ENCODE assay signal across 21 cellular contexts in the genomic region with DNA sequence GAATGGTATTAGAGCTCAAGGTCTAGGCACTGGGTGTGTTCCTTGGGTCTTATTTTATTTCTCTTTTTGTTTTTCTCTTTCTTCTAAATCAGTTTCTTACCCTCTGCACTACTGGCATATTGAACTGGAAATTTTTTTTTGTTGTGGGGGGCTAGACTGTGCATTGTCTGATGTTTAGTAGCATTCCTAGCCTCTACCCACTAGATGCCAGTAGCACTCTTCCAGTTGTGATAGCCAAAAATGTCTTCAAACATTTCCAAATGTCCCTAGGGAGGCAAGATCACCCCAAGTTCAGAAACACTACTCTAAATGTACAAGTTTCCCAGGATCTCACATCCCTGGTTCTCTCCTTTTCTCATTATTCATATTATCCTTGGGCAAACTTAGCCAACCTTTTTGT.
DNase-seq lines count a peak whose midpoint lies in the region; ATAC-seq, FAIRE-seq and TF ChIP-seq lines count a peak whose summit lies in the region.
"Had no signal": no experiment of that assay in that cellular context is flagged by ENCODE, and none has a peak within 500 bp of the region (broad histone marks: within the 10 kb centered on the region; RNA-seq: fewer than 3 reads in every experiment).

No MANE protein-coding gene starts in this region.

- H3K27ac Mint-ChIP-seq in astrocyte (ENCODE audit: unreplicated experiment): no peak overlapping the region
- H3K27ac Mint-ChIP-seq: CD4-positive, alpha-beta T cell had no signal

- CTCF ChIA-PET in HCT116 (lab: Charles Lee): no interaction called here

- TF ChIP-seq RAD21 in HCT116 (IDR thresholded peaks at IDR 0.05; ENCODE audit: low read depth): 0 out of 2 replicates have a peak, but pooled peaks have one; percentile 4

- H3K9me3 Mint-ChIP-seq in astrocyte (ENCODE audit: unreplicated experiment): no peaks in the 10 kb centered on the region
- H3K9me3 Mint-ChIP-seq: CD4-positive, alpha-beta T cell had no signal

- TF ChIP-seq POLR2A in HCT116 (IDR thresholded peaks at IDR 0.05; ENCODE audit: borderline replicate concordance, extremely low read depth, insufficient read depth, insufficient read length) (no peak), vagina (IDR thresholded peaks at IDR 0.05) (no peak), uterus (IDR thresholded peaks at IDR 0.05) (no peak), erythroblast (IDR thresholded peaks at IDR 0.05; ENCODE audit: low read length) (no peak)

- H3K4me1 ChIP-seq in HCT116 (ENCODE audit: control insufficient read depth in 1 of 2, insufficient read depth in 2 of 2, low read length in 2 of 2): no peaks in the 10 kb centered on the region
- no peaks in the 10 kb centered on the region for H3K4me1 ChIP-seq in astrocyte (ENCODE audit: insufficient read depth, low read length)
- no peaks in the 10 kb centered on the region for H3K4me1 ChIP-seq in vagina
- H3K4me1 ChIP-seq in uterus: no peaks in the 10 kb centered on the region
- H3K4me1 ChIP-seq: Caco-2 had no signal

- H3K4me3 ChIP-seq in HCT116 (replicated peaks in 1 of 2; ENCODE audit: low read depth in 1 of 2, low read length in 2 of 2) (no peak overlapping the region), astrocyte (ENCODE audit: insufficient read depth, low read depth, low read length) (no peak overlapping the region), epithelial cell of esophagus (ENCODE audit: low read length) (no peak overlapping the region), vagina (no peak overlapping the region), uterus (no peak overlapping the region)

- no peaks in the 10 kb centered on the region for H3K4me1 Mint-ChIP-seq in astrocyte (ENCODE audit: low read depth, unreplicated experiment)

- H2AFZ ChIP-seq in HCT116 (ENCODE audit: low read depth, low read length, poor library complexity, severe bottlenecking): no peak overlapping the region
- no peak overlapping the region for H2AFZ ChIP-seq in astrocyte (ENCODE audit: low read depth, low read length)

- no peak overlapping the region for H3K4me2 ChIP-seq in HCT116 (ENCODE audit: low read length)
- no peak overlapping the region for H3K4me2 ChIP-seq in astrocyte (ENCODE audit: low read length)

- H3K36me3 ChIP-seq in HCT116 (ENCODE audit: control insufficient read depth in 1 of 2, insufficient read depth in 2 of 2, low read length in 2 of 2) (no peaks in the 10 kb centered on the region), astrocyte (ENCODE audit: insufficient read depth, low read length) (no peaks in the 10 kb centered on the region), vagina (no peaks in the 10 kb centered on the region), uterus (no peaks in the 10 kb centered on the region)

- H3K9me3 ChIP-seq in HCT116 (ENCODE audit: control insufficient read depth in 1 of 2, insufficient read depth in 1 of 2, low read depth in 1 of 2, low read length in 2 of 2): no peaks in the 10 kb centered on the region
- H3K9me3 ChIP-seq in astrocyte (ENCODE audit: insufficient read depth, low read depth, low read length): no peaks in the 10 kb centered on the region
- no peaks in the 10 kb centered on the region for H3K9me3 ChIP-seq in vagina
- no peaks in the 10 kb centered on the region for H3K9me3 ChIP-seq in uterus
- H3K9me3 ChIP-seq: Caco-2 had no signal

- H3K27ac ChIP-seq in HCT116 (ENCODE audit: low read depth, low read length) (no peak overlapping the region), astrocyte (ENCODE audit: low read depth, low read length) (no peak overlapping the region), vagina (no peak overlapping the region), uterus (no peak overlapping the region)
- H3K27ac ChIP-seq: C4-2B had no signal

- H3K9me2 ChIP-seq in HCT116 (ENCODE audit: insufficient read depth): no peaks in the 10 kb centered on the region

- no peak for DNase-seq in AG09319 (ENCODE audit: extremely low read depth, low read depth)
- DNase-seq in HCT116 (ENCODE audit: low read depth, low spot score): no peak
- DNase-seq in astrocyte (ENCODE audit: low read depth): no peak
- no peak for DNase-seq in epithelial cell of esophagus (ENCODE audit: low read depth)
- no peak for DNase-seq in sciatic nerve (ENCODE audit: low spot score)
- DNase-seq in vagina (ENCODE audit: extremely low spot score in 2 of 2): no peak
- DNase-seq in uterus: no peak
- no peak for DNase-seq in erythroblast (lab: John Stamatoyannopoulos, UW)
- DNase-seq: ACHN; AML-193; Caco-2; CD4-positive, alpha-beta T cell; GDM1; HCEC 1CT; IMR-90; KBM-7 had no signal

- no peaks in the 10 kb centered on the region for H3K36me3 Mint-ChIP-seq in astrocyte (ENCODE audit: low read depth, unreplicated experiment)

- no TSS peak for BruUV-seq in HCT116 (replicated peaks; lab: Mats Ljungman, UMichigan)

- ATAC-seq in HCT116 (no peak), sciatic nerve (no peak)

- H3K27me3 ChIP-seq in HCT116 (ENCODE audit: insufficient read depth, low read length) (no peaks in the 10 kb centered on the region), astrocyte (ENCODE audit: insufficient read depth, low read length) (no peaks in the 10 kb centered on the region), vagina (no peaks in the 10 kb centered on the region), uterus (no peaks in the 10 kb centered on the region)

- TF ChIP-seq CTCF in AG09319 (IDR thresholded peaks at IDR 0.05; ENCODE audit: low read depth, low read length): peak; percentile 19
- no peak for TF ChIP-seq CTCF in HCT116 (IDR thresholded peaks at IDR 0.05 in 2 of 3, conservative IDR thresholded peaks at IDR 0.05 in 1 of 3; ENCODE audit: borderline replicate concordance in 1 of 3, insufficient read depth in 1 of 3, low read depth in 2 of 3, low read length in 2 of 3)
- no peak for TF ChIP-seq CTCF in astrocyte (IDR thresholded peaks at IDR 0.05; ENCODE audit: insufficient read depth, low read depth, low read length)
- peak; percentile 14 for TF ChIP-seq CTCF in epithelial cell of esophagus (IDR thresholded peaks at IDR 0.05; ENCODE audit: insufficient read depth, low read depth, low read length, missing control alignments)
- no peak for TF ChIP-seq CTCF in vagina (IDR thresholded peaks at IDR 0.05)
- TF ChIP-seq CTCF in uterus (IDR thresholded peaks at IDR 0.05): no peak

- no peaks in the 10 kb centered on the region for H4K20me1 ChIP-seq in HCT116 (ENCODE audit: insufficient read depth)
- H4K20me1 ChIP-seq in astrocyte (ENCODE audit: insufficient read depth, low read length): no peaks in the 10 kb centered on the region

- no peak overlapping the region for H3K9ac ChIP-seq in HCT116 (ENCODE audit: low read length)
- H3K9ac ChIP-seq in astrocyte (ENCODE audit: low read length): no peak overlapping the region

- peak; percentile 97 for FAIRE-seq in astrocyte (lab: Jason Lieb, UNC)
- FAIRE-seq: D721Med, GM12892, GM18507, HTR-8/SVneo had no signal

- POLR2A ChIA-PET in HCT116 (lab: Charles Lee): no interaction called here

- no peaks in the 10 kb centered on the region for H3K27me3 Mint-ChIP-seq in astrocyte (ENCODE audit: low read depth, unreplicated experiment)
- H3K27me3 Mint-ChIP-seq: CD4-positive, alpha-beta T cell had no signal

- H3K4me3 Mint-ChIP-seq in astrocyte (ENCODE audit: unreplicated experiment): no peak overlapping the region
- H3K4me3 Mint-ChIP-seq: CD4-positive, alpha-beta T cell had no signal

- RAD21 ChIA-PET in HCT116 (lab: Charles Lee; ENCODE audit: low non-redundant PET in 1 of 2, low total read pairs in 2 of 2, uncharacterized antibody in 2 of 2, unreplicated experiment in 2 of 2): no interaction called here

- H3K79me2 ChIP-seq in HCT116 (ENCODE audit: insufficient read depth, low read length) (no peaks in the 10 kb centered on the region), astrocyte (ENCODE audit: insufficient read depth, low read length) (no peaks in the 10 kb centered on the region)

- intact Hi-C loops in HCT116 (cut with micrococcal nuclease) (no loop called here), sciatic nerve (cut with DNase I) (no loop called here), vagina (cut with DNase I) (no loop called here), uterus (cut with DNase I; ENCODE audit: low total_unique reads) (no loop called here)

TF ChIP-seq in HCT116, 20 proteins besides CTCF, POLR2A, EP300 and RAD21:
- TF ChIP-seq, protein P1, sequence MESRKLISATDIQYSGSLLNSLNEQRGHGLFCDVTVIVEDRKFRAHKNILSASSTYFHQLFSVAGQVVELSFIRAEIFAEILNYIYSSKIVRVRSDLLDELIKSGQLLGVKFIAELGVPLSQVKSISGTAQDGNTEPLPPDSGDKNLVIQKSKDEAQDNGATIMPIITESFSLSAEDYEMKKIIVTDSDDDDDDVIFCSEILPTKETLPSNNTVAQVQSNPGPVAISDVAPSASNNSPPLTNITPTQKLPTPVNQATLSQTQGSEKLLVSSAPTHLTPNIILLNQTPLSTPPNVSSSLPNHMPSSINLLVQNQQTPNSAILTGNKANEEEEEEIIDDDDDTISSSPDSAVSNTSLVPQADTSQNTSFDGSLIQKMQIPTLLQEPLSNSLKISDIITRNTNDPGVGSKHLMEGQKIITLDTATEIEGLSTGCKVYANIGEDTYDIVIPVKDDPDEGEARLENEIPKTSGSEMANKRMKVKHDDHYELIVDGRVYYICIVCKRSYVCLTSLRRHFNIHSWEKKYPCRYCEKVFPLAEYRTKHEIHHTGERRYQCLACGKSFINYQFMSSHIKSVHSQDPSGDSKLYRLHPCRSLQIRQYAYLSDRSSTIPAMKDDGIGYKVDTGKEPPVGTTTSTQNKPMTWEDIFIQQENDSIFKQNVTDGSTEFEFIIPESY (IDR thresholded peaks at IDR 0.05; ENCODE audit: extremely low read depth, insufficient replicate concordance, low read length): no peak

Comparison
In these comparisons a context has a peak if more than half of its experiments do, and no peak if none do; other contexts are left out.
1. CTCF ChIP-seq: peak in AG09319 (single experiment) and epithelial cell of esophagus (single experiment); none in HCT116 (0 of 3), astrocyte (single experiment), vagina (0 of 3) and uterus (0 of 4).